1 cellular context compared by ENCODE assay signal in the genomic region with DNA sequence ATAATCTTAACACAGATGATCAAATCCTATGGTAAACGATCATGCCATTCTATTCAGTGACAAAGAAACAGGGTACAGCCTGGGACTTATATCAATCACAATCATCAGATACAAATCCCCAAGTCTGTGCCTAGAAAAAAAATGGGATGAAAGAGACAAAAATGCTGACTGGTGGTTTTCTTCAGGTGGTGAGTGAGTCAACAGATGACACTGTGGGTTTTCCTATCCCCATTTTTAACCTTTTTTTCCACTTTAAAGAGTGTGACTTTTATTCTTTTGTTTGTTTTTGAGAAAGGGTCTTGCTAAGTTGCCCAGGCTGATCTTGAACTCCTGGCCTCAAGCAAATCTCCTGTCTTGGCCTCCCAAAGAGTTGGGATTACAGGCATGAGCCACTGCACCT.
TF ChIP-seq lines count a peak whose summit lies in the region.

No MANE protein-coding gene starts in this region.

TF ChIP-seq in HepG2, 621 proteins besides CTCF, POLR2A, EP300 and RAD21:
- TF ChIP-seq MAFK (conservative IDR thresholded peaks at IDR 0.05 in 1 of 2, IDR thresholded peaks at IDR 0.05 in 1 of 2; ENCODE audit: low read length in 2 of 2) (peak; percentile 98), MAFF (IDR thresholded peaks at IDR 0.05; ENCODE audit: low read depth, low read length) (peak; percentile 98), BORCS8-MEF2B (CRISPR knock-in tag; IDR thresholded peaks at IDR 0.05) (no peak)
- TF ChIP-seq, protein P1, sequence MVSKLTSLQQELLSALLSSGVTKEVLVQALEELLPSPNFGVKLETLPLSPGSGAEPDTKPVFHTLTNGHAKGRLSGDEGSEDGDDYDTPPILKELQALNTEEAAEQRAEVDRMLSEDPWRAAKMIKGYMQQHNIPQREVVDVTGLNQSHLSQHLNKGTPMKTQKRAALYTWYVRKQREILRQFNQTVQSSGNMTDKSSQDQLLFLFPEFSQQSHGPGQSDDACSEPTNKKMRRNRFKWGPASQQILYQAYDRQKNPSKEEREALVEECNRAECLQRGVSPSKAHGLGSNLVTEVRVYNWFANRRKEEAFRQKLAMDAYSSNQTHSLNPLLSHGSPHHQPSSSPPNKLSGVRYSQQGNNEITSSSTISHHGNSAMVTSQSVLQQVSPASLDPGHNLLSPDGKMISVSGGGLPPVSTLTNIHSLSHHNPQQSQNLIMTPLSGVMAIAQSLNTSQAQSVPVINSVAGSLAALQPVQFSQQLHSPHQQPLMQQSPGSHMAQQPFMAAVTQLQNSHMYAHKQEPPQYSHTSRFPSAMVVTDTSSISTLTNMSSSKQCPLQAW (CRISPR knock-in tag; IDR thresholded peaks at IDR 0.05): no peak
- TF ChIP-seq, protein P2, sequence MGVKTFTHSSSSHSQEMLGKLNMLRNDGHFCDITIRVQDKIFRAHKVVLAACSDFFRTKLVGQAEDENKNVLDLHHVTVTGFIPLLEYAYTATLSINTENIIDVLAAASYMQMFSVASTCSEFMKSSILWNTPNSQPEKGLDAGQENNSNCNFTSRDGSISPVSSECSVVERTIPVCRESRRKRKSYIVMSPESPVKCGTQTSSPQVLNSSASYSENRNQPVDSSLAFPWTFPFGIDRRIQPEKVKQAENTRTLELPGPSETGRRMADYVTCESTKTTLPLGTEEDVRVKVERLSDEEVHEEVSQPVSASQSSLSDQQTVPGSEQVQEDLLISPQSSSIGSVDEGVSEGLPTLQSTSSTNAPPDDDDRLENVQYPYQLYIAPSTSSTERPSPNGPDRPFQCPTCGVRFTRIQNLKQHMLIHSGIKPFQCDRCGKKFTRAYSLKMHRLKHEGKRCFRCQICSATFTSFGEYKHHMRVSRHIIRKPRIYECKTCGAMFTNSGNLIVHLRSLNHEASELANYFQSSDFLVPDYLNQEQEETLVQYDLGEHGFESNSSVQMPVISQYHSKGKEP (CRISPR knock-in tag; IDR thresholded peaks at IDR 0.05): no peak
- TF ChIP-seq, protein P3, sequence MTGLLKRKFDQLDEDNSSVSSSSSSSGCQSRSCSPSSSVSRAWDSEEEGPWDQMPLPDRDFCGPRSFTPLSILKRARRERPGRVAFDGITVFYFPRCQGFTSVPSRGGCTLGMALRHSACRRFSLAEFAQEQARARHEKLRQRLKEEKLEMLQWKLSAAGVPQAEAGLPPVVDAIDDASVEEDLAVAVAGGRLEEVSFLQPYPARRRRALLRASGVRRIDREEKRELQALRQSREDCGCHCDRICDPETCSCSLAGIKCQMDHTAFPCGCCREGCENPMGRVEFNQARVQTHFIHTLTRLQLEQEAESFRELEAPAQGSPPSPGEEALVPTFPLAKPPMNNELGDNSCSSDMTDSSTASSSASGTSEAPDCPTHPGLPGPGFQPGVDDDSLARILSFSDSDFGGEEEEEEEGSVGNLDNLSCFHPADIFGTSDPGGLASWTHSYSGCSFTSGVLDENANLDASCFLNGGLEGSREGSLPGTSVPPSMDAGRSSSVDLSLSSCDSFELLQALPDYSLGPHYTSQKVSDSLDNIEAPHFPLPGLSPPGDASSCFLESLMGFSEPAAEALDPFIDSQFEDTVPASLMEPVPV (CRISPR knock-in tag; IDR thresholded peaks at IDR 0.05): no peak
TF ChIP-seq in HepG2: peak in this region for 2.
